In genomic region chr7:85114342-85114741, GRCh38 we compare ENCODE assay signal across 17 cellular contexts.
DNase-seq lines count a peak whose midpoint lies in the region; ATAC-seq and TF ChIP-seq lines count a peak whose summit lies in the region.
"Had no signal": no experiment of that assay in that cellular context is flagged by ENCODE, and none has a peak within 500 bp of the region (broad histone marks: within the 10 kb centered on the region; RNA-seq: fewer than 3 reads in every experiment).

No MANE protein-coding gene starts in this region.

- H3K9ac ChIP-seq in mesendoderm (ENCODE audit: low read length): no peak overlapping the region

- no peak overlapping the region for H2AK5ac ChIP-seq in mesendoderm (ENCODE audit: low read length)

- no peak overlapping the region for H2BK5ac ChIP-seq in mesendoderm (ENCODE audit: low read length)

- no peak overlapping the region for H3K27ac Mint-ChIP-seq in stimulated activated naive CD8-positive, alpha-beta T cell treated with anti-CD3 and anti-CD28 coated beads, Interleukin-15, amount 100 ng/mL, for 72 hours

- no peak overlapping the region for H3K27ac ChIP-seq in mesendoderm (ENCODE audit: low read depth, low read length)

- no peak overlapping the region for H3K56ac ChIP-seq in mesendoderm (ENCODE audit: low read length)

- no CpG with 5 or more reads among the region's 4 CpGs for WGBS in mesendoderm (ENCODE audit: extremely low coverage, insufficient coverage, low lambda C conversion rate)

- H3K9me3 Mint-ChIP-seq in stimulated activated naive CD8-positive, alpha-beta T cell treated with anti-CD3 and anti-CD28 coated beads, Interleukin-15, amount 100 ng/mL, for 72 hours: no peaks in the 10 kb centered on the region

- no peaks in the 10 kb centered on the region for H3K4me1 ChIP-seq in mesendoderm (ENCODE audit: control insufficient read depth, low read depth, low read length)

- no peaks in the 10 kb centered on the region for H3K4me1 Mint-ChIP-seq in stimulated activated naive CD8-positive, alpha-beta T cell treated with anti-CD3 and anti-CD28 coated beads, Interleukin-15, amount 100 ng/mL, for 72 hours

- TF ChIP-seq CTCF in epithelial cell of esophagus (IDR thresholded peaks at IDR 0.05; ENCODE audit: insufficient read depth, low read depth, low read length, missing control alignments): no peak

- no peaks in the 10 kb centered on the region for H3K27me3 Mint-ChIP-seq in stimulated activated naive CD8-positive, alpha-beta T cell treated with anti-CD3 and anti-CD28 coated beads, Interleukin-15, amount 100 ng/mL, for 72 hours

- no peak for ATAC-seq in stimulated activated naive CD8-positive, alpha-beta T cell treated with anti-CD3 and anti-CD28 coated beads, Interleukin-15, amount 100 ng/mL, for 72 hours

- no peaks in the 10 kb centered on the region for H3K27me3 ChIP-seq in mesendoderm (ENCODE audit: insufficient read depth, low read length, poor library complexity)

- H3K23ac ChIP-seq in mesendoderm (ENCODE audit: low read length): no peak overlapping the region

- H4K8ac ChIP-seq in mesendoderm (ENCODE audit: low read depth, low read length): no peak overlapping the region

- H4K5ac ChIP-seq in mesendoderm (ENCODE audit: low read length): no peak overlapping the region

- H3K18ac ChIP-seq in mesendoderm (ENCODE audit: low read length): no peak overlapping the region

- H3K4me3 ChIP-seq in epithelial cell of esophagus (ENCODE audit: low read length) (no peak overlapping the region), mesendoderm (ENCODE audit: low read length) (no peak overlapping the region)

- no peak overlapping the region for H3K4me3 Mint-ChIP-seq in stimulated activated naive CD8-positive, alpha-beta T cell treated with anti-CD3 and anti-CD28 coated beads, Interleukin-15, amount 100 ng/mL, for 72 hours

- H3K4me2 ChIP-seq in mesendoderm (ENCODE audit: low read length): no peak overlapping the region

- H2BK15ac ChIP-seq in mesendoderm (replicated peaks; ENCODE audit: low read depth): no peak overlapping the region

- no peaks in the 10 kb centered on the region for H3K79me2 ChIP-seq in mesendoderm (ENCODE audit: control insufficient read depth, insufficient read depth, low read length)

- no peaks in the 10 kb centered on the region for H3K36me3 ChIP-seq in mesendoderm (ENCODE audit: control insufficient read depth, insufficient read depth, low read length)

- H2BK120ac ChIP-seq in mesendoderm (ENCODE audit: low read depth, low read length): no peak overlapping the region

- no peaks in the 10 kb centered on the region for H3K79me1 ChIP-seq in mesendoderm (ENCODE audit: low read length)

- DNase-seq in ELR (ENCODE audit: low read depth) (peak; percentile 55), NCI-H69 (lab: John Stamatoyannopoulos, UW) (peak; percentile 4), epithelial cell of esophagus (ENCODE audit: low read depth) (peak; percentile 82), mesendoderm (peak; percentile 13), NCI-H128 (lab: John Stamatoyannopoulos, UW; ENCODE audit: unreplicated experiment) (no peak), NCI-H2227 (lab: John Stamatoyannopoulos, UW; ENCODE audit: unreplicated experiment) (no peak)
- DNase-seq in stimulated activated naive CD8-positive, alpha-beta T cell treated with anti-CD3 and anti-CD28 coated beads, Interleukin-15, amount 100 ng/mL, for 72 hours: no peak
- no peak for DNase-seq in activated CD4-positive, alpha-beta T cell treated with anti-CD3 and anti-CD28 coated beads for 4 hours
- DNase-seq: AML-193, DMS79 treated with DMSO at 0.1 percent for 48 hours, GOT3, Karpas-422, NCI-H1436, NCI-H2081, NCI-H748 treated with DMSO at 0.1 percent for 48 hours, SHP77, SW 1271 had no signal

- no peak overlapping the region for H3K4ac ChIP-seq in mesendoderm (ENCODE audit: low read depth, low read length)

Comparison
In these comparisons a context has a peak if more than half of its experiments do, and no peak if none do; other contexts are left out.
1. DNase-seq: peak in ELR (single experiment), NCI-H69 (single experiment), epithelial cell of esophagus (single experiment) and mesendoderm (single experiment); none in NCI-H128 (single experiment), stimulated activated naive CD8-positive, alpha-beta T cell treated with anti-CD3 and anti-CD28 coated beads, Interleukin-15, amount 100 ng/mL, for 72 hours (0 of 2), activated CD4-positive, alpha-beta T cell treated with anti-CD3 and anti-CD28 coated beads for 4 hours (0 of 2) and NCI-H2227 (single experiment).